Comparison of ENCODE assay signal across 13 cellular contexts in the genomic region with DNA sequence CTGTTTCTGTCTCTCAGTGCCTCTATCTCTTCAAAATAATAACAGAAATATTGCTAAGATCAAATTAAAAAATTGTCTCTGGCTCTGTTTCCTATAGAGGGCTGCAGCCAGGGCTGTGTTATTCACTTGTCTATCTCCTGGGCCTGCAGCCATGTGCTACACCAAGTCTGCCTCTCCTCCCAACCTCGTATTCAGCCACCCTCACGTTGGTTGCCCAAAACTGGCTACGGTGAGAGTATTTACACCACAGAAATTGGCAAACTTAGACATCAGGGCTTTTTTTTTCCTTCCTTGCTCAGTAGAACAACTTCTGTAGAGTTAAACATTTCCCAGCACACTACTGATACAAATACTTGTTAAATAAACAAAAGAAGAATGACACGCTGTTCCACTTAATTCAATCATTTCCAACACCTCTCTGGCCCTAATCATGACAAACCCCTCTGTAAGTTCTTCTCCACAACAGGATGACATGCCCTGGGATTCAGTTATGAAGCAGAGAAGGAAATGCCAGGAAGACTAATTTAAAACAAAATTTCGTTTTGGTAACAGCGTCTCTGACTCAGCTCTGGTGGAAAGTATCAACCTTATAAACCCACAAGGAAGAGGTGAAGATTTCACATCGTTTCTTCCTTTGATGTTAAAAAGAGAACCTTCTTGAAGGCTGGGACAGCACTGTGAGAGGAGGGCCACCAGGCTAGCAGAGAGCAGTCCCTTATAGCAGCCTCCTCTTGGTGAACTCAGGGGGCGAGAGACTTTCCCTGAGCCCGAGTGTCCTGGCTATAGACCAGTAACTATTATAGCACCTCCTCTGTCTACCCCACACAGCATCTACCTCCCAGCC.
A peak's percentile ranks its signal among the peaks of the same experiment; 100 is the strongest.
DNase-seq lines count a peak whose midpoint lies in the region; ATAC-seq and TF ChIP-seq lines count a peak whose summit lies in the region.
"Had no signal": no experiment of that assay in that cellular context is flagged by ENCODE, and none has a peak within 500 bp of the region (broad histone marks: within the 10 kb centered on the region; RNA-seq: fewer than 3 reads in every experiment).

No MANE protein-coding gene starts in this region.

- peak; percentile 64 for DNase-seq in activated CD8-positive, alpha-beta memory T cell treated with anti-CD3 and anti-CD28 coated beads for 24 hours
- no peak for DNase-seq in activated CD8-positive, alpha-beta memory T cell treated with anti-CD3 and anti-CD28 coated beads, Interleukin-2, amount 50 U/mL, for 48 hours
- no peak for DNase-seq in activated T-helper 2 cell treated with anti-CD3 and anti-CD28 coated beads, Interferon-gamma antibody, Interleukin-2, Interleukin-4, amounts not matched to agents 10 μg/mL and 5 μg/mL and 100 μg/mL, durations not matched to agents 14 hours and 24 hours and 36 hours (ENCODE audit: low spot score)
- peak; percentile 44 for DNase-seq in stimulated activated naive CD8-positive, alpha-beta T cell treated with anti-CD3 and anti-CD28 coated beads, Interleukin-15, Interleukin-2, amounts not matched to agents 100 U/mL and 50 U/mL, for 24 hours
- DNase-seq in Calu3 (no peak), psoas muscle (no peak), NCI-H226 (no peak)
- DNase-seq: Karpas-422; left cardiac atrium; NCI-H510A; stimulated activated naive B cell treated with anti-CD40 and anti-IgM and Interleukin-4, amounts not matched to agents 10 μg/mL and 1 μg/mL and 100 μg/mL, for 72 hours; SW 1271 had no signal

- H3K4me1 ChIP-seq in gastroesophageal sphincter = peaks cover 0 to 50% (median 7%) of the 10 kb centered on the region in 3 donors
- H3K4me1 ChIP-seq in psoas muscle = peaks cover 21% of the 10 kb centered on the region

- ATAC-seq in gastroesophageal sphincter (no peak), psoas muscle (no peak)
- peak; percentile 79 for ATAC-seq in stimulated activated naive CD8-positive, alpha-beta T cell treated with anti-CD3 and anti-CD28 coated beads, Interleukin-15, Interleukin-2, amounts not matched to agents 100 U/mL and 50 U/mL, for 24 hours
- ATAC-seq: stimulated activated naive B cell treated with anti-CD40 and anti-IgM and Interleukin-4, amounts not matched to agents 10 μg/mL and 1 μg/mL and 100 μg/mL, for 72 hours had no signal

- no TSS peak for BruUV-seq in Calu3 (replicated peaks; lab: Mats Ljungman, UMichigan)

- no peaks in the 10 kb centered on the region for H3K36me3 Mint-ChIP-seq in activated T-helper 2 cell treated with anti-CD3 and anti-CD28 coated beads, Interferon-gamma antibody, Interleukin-2, Interleukin-4, amounts not matched to agents 10 μg/mL and 5 μg/mL and 100 μg/mL, durations not matched to agents 14 hours and 24 hours and 36 hours (ENCODE audit: low read depth)
- no peaks in the 10 kb centered on the region for H3K36me3 Mint-ChIP-seq in Calu3 (ENCODE audit: insufficient read depth, unreplicated experiment)
- H3K36me3 Mint-ChIP-seq: stimulated activated naive B cell treated with anti-CD40 and anti-IgM and Interleukin-4, amounts not matched to agents 10 μg/mL and 1 μg/mL and 100 μg/mL, for 72 hours had no signal

- TF ChIP-seq CTCF in gastroesophageal sphincter (IDR thresholded peaks at IDR 0.05) (no peak), Calu3 (IDR thresholded peaks at IDR 0.05; ENCODE audit: unreplicated experiment) (no peak), psoas muscle (IDR thresholded peaks at IDR 0.05) (no peak)

- 31 to 45% methylated on average over 7 to 8 of the region's 9 CpGs for WGBS in gastroesophageal sphincter (ENCODE audit: low coverage in 1 of 2), 2 donors
- WGBS in psoas muscle, 3 donors = 60 to 76% (median 64%) methylated on average over 9 of the region's 9 CpGs

- intact Hi-C loops in activated T-helper 2 cell treated with anti-CD3 and anti-CD28 coated beads, Interferon-gamma antibody, Interleukin-2, Interleukin-4, amounts not matched to agents 10 μg/mL and 5 μg/mL and 100 μg/mL, durations not matched to agents 14 hours and 24 hours and 36 hours (cut with micrococcal nuclease) = loop anchor here (1.0 to 5.0 kb wide), 6 partner anchors 45 to 218 kb away; no protein-coding TSS in a partner anchor
- intact Hi-C loops in Calu3 (cut with micrococcal nuclease; ENCODE audit: unreplicated experiment) = no loop called here
- intact Hi-C loops in psoas muscle (cut with DNase I) = no loop called here

- no peak for TF ChIP-seq EP300 in gastroesophageal sphincter (IDR thresholded peaks at IDR 0.05)

- H3K36me3 ChIP-seq in gastroesophageal sphincter (no peaks in the 10 kb centered on the region), psoas muscle (ENCODE audit: insufficient read depth in 1 of 2, low read depth in 1 of 2) (no peaks in the 10 kb centered on the region)

- H3K27me3 ChIP-seq in gastroesophageal sphincter = no peaks in the 10 kb centered on the region
- no peaks in the 10 kb centered on the region for H3K27me3 ChIP-seq in psoas muscle (ENCODE audit: insufficient read depth in 3 of 3, low read length in 2 of 3)

- H3K4me1 Mint-ChIP-seq in activated T-helper 2 cell treated with anti-CD3 and anti-CD28 coated beads, Interferon-gamma antibody, Interleukin-2, Interleukin-4, amounts not matched to agents 10 μg/mL and 5 μg/mL and 100 μg/mL, durations not matched to agents 14 hours and 24 hours and 36 hours (ENCODE audit: low read depth) = peaks cover 39% of the 10 kb centered on the region
- peaks cover 10% of the 10 kb centered on the region for H3K4me1 Mint-ChIP-seq in Calu3 (ENCODE audit: low read depth, unreplicated experiment)

- no peak overlapping the region for H3K4me3 Mint-ChIP-seq in activated T-helper 2 cell treated with anti-CD3 and anti-CD28 coated beads, Interferon-gamma antibody, Interleukin-2, Interleukin-4, amounts not matched to agents 10 μg/mL and 5 μg/mL and 100 μg/mL, durations not matched to agents 14 hours and 24 hours and 36 hours (ENCODE audit: low read depth)
- H3K4me3 Mint-ChIP-seq in Calu3 (ENCODE audit: low read depth, unreplicated experiment) = no peak overlapping the region
- H3K4me3 Mint-ChIP-seq: stimulated activated naive B cell treated with anti-CD40 and anti-IgM and Interleukin-4, amounts not matched to agents 10 μg/mL and 1 μg/mL and 100 μg/mL, for 72 hours had no signal

- H3K9me3 ChIP-seq in gastroesophageal sphincter = no peaks in the 10 kb centered on the region
- H3K9me3 ChIP-seq in psoas muscle = no peaks in the 10 kb centered on the region

- no peak for TF ChIP-seq POLR2A in gastroesophageal sphincter (IDR thresholded peaks at IDR 0.05)

- H3K4me3 ChIP-seq in gastroesophageal sphincter (no peak overlapping the region), psoas muscle (no peak overlapping the region)

- H3K27ac Mint-ChIP-seq in activated T-helper 2 cell treated with anti-CD3 and anti-CD28 coated beads, Interferon-gamma antibody, Interleukin-2, Interleukin-4, amounts not matched to agents 10 μg/mL and 5 μg/mL and 100 μg/mL, durations not matched to agents 14 hours and 24 hours and 36 hours = peak overlapping the region; percentile 82
- H3K27ac Mint-ChIP-seq in Calu3 (ENCODE audit: unreplicated experiment) = no peak overlapping the region
- H3K27ac Mint-ChIP-seq: stimulated activated naive B cell treated with anti-CD40 and anti-IgM and Interleukin-4, amounts not matched to agents 10 μg/mL and 1 μg/mL and 100 μg/mL, for 72 hours had no signal

- H3K27ac ChIP-seq in gastroesophageal sphincter (peak overlapping the region in 3 of 4 donors; percentile 49 to 58 (median 54)), psoas muscle (no peak overlapping the region)

- H3K9me3 Mint-ChIP-seq in activated T-helper 2 cell treated with anti-CD3 and anti-CD28 coated beads, Interferon-gamma antibody, Interleukin-2, Interleukin-4, amounts not matched to agents 10 μg/mL and 5 μg/mL and 100 μg/mL, durations not matched to agents 14 hours and 24 hours and 36 hours = peaks cover 1% of the 10 kb centered on the region
- H3K9me3 Mint-ChIP-seq in Calu3 (ENCODE audit: low read depth, unreplicated experiment) = no peaks in the 10 kb centered on the region

- CTCF ChIA-PET in Calu3 (lab: Charles Lee) = no interaction called here

- H3K27me3 Mint-ChIP-seq in activated T-helper 2 cell treated with anti-CD3 and anti-CD28 coated beads, Interferon-gamma antibody, Interleukin-2, Interleukin-4, amounts not matched to agents 10 μg/mL and 5 μg/mL and 100 μg/mL, durations not matched to agents 14 hours and 24 hours and 36 hours (ENCODE audit: low read depth) = peaks cover 15% of the 10 kb centered on the region
- H3K27me3 Mint-ChIP-seq in Calu3 (ENCODE audit: unreplicated experiment) = peaks cover 30% of the 10 kb centered on the region

Comparison
In these comparisons a context has a peak if more than half of its experiments do, and no peak if none do; other contexts are left out.
1. DNase-seq: peak in activated CD8-positive, alpha-beta memory T cell treated with anti-CD3 and anti-CD28 coated beads for 24 hours (single experiment) and stimulated activated naive CD8-positive, alpha-beta T cell treated with anti-CD3 and anti-CD28 coated beads, Interleukin-15, Interleukin-2, amounts not matched to agents 100 U/mL and 50 U/mL, for 24 hours (single experiment); none in activated CD8-positive, alpha-beta memory T cell treated with anti-CD3 and anti-CD28 coated beads, Interleukin-2, amount 50 U/mL, for 48 hours (single experiment), activated T-helper 2 cell treated with anti-CD3 and anti-CD28 coated beads, Interferon-gamma antibody, Interleukin-2, Interleukin-4, amounts not matched to agents 10 μg/mL and 5 μg/mL and 100 μg/mL, durations not matched to agents 14 hours and 24 hours and 36 hours (single experiment), Calu3 (single experiment), psoas muscle (0 of 2) and NCI-H226 (single experiment).